In the genomic region with DNA sequence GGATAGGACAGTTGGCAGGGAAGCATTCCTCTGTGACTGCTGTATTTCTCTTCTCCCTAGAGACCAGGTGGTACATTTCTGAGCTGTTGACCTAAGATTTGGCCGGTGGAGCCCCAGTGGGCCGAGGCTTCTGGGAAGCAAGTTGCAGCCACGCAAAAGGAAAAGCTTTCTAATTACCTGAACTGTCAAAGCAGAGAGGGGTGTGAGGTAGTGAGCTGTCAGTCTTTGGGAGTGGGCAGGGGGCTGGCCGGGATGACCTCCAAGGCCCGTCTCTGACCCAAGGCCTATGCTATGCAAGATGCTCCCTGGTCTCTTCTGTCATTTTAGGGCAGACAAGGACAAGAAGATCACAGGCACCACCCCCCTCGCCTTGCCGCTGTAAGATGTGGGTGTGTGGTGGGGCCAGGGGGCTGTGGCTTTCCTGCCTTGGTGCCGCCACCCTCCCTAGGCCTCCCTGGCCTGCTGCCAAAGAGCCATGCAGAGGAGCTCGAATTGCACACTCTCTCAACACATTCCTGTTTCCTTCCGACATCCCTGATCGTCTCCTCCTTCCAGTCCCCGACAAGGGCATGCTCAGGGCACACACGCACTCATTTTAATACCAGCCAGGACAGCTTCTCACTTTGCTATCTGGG, we compare ENCODE assay signal across 8 cellular contexts. TPM values are rescaled to one million over a fixed set of nuclear protein-coding genes. Genes with fewer than 3 reads are reported as not detected.
DNase-seq lines count a peak whose midpoint lies in the region; ATAC-seq and TF ChIP-seq lines count a peak whose summit lies in the region.

No MANE protein-coding gene starts in this region.

- H3K9me3 ChIP-seq in hepatocyte (ENCODE audit: low read depth): no peaks in the 10 kb centered on the region

- H3K4me1 ChIP-seq in hepatocyte (ENCODE audit: insufficient read depth): peaks cover 28% of the 10 kb centered on the region

- peak overlapping the region; percentile 49 to 53 for H3K4me3 Mint-ChIP-seq in activated T-cell treated with anti-CD3 and anti-CD28 coated beads, Interleukin-2, amount 50 U/mL, for 72 hours

- no peaks in the 10 kb centered on the region for H3K36me3 ChIP-seq in hepatocyte (replicated peaks; ENCODE audit: insufficient read depth, low read depth)

- H3K27me3 Mint-ChIP-seq in activated T-cell treated with anti-CD3 and anti-CD28 coated beads, Interleukin-2, amount 50 U/mL, for 72 hours (ENCODE audit: low read depth): peaks cover 40% of the 10 kb centered on the region

- no peaks in the 10 kb centered on the region for H3K9me3 Mint-ChIP-seq in activated T-cell treated with anti-CD3 and anti-CD28 coated beads, Interleukin-2, amount 50 U/mL, for 72 hours

- H3K27me3 ChIP-seq in hepatocyte: no peaks in the 10 kb centered on the region

- peak; percentile 35 to 45 for ATAC-seq in activated T-cell treated with anti-CD3 and anti-CD28 coated beads, Interleukin-2, amount 50 U/mL, for 72 hours (replicated peaks in 1 of 2)
- ATAC-seq in HG02623 (IDR thresholded peaks at IDR 0.05; ENCODE audit: unreplicated experiment): no peak

- H3K27ac Mint-ChIP-seq in activated T-cell treated with anti-CD3 and anti-CD28 coated beads, Interleukin-2, amount 50 U/mL, for 72 hours: no peak overlapping the region

- 33% methylated on average over 13 of the region's 13 CpGs for WGBS in hepatocyte (ENCODE audit: low lambda C conversion rate, missing lambda C conversion rate)

- DNase-seq in GDM1 (lab: John Stamatoyannopoulos, UW) (peak; percentile 90), NCI-H510A treated with DMSO at 0.1 percent for 48 hours (lab: John Stamatoyannopoulos, UW) (peak; percentile 44), hepatocyte (ENCODE audit: low spot score) (peak; percentile 88), COLO829 (ENCODE audit: low spot score) (no peak), putamen (ENCODE audit: low spot score) (no peak)
- peak; percentile 65 to 76 for DNase-seq in activated T-cell treated with anti-CD3 and anti-CD28 coated beads, Interleukin-2, amount 50 U/mL, for 72 hours
- DNase-seq in stimulated activated CD8-positive, alpha-beta memory T cell treated with anti-CD3 and anti-CD28 coated beads, Interleukin-12 subunit alpha, Interleukin-12 subunit beta, amount 100 ng/mL, for 4 hours (ENCODE audit: low read depth): peak; percentile 33

- H4K20me1 ChIP-seq in hepatocyte (ENCODE audit: insufficient read depth, poor library complexity, severe bottlenecking): no peaks in the 10 kb centered on the region

- no peaks in the 10 kb centered on the region for H3K79me2 ChIP-seq in hepatocyte

- H3K36me3 Mint-ChIP-seq in activated T-cell treated with anti-CD3 and anti-CD28 coated beads, Interleukin-2, amount 50 U/mL, for 72 hours (ENCODE audit: insufficient read depth in 2 of 2): no peaks in the 10 kb centered on the region

- H3K9me2 ChIP-seq in hepatocyte (replicated peaks; ENCODE audit: insufficient read depth): no peaks in the 10 kb centered on the region

- peaks cover 46% of the 10 kb centered on the region for H3K4me1 Mint-ChIP-seq in activated T-cell treated with anti-CD3 and anti-CD28 coated beads, Interleukin-2, amount 50 U/mL, for 72 hours (ENCODE audit: low read depth)

- no peak overlapping the region for H2AFZ ChIP-seq in hepatocyte

- no peak overlapping the region for H3K4me3 ChIP-seq in hepatocyte

- peak overlapping the region; percentile 67 for H3K4me2 ChIP-seq in hepatocyte

- TF ChIP-seq CTCF in hepatocyte (IDR thresholded peaks at IDR 0.05; ENCODE audit: poor library complexity): no peak

- peak overlapping the region; percentile 84 for H3K27ac ChIP-seq in hepatocyte

RNA-seq across cellular contexts. Expression of a gene that starts 7.7 kb away (rescaled TPM):
- total RNA-seq in activated T-cell treated with anti-CD3 and anti-CD28 coated beads, Interleukin-2, amount 50 U/mL, for 72 hours: not detected
- not detected in 2 replicates for total RNA-seq in hepatocyte
- polyA plus RNA-seq in hepatocyte: 0.51 TPM in 1 of 2 replicates, not detected in the other

RNA-seq across cellular contexts. Expression of a gene that starts 36.3 kb away (rescaled TPM):
- total RNA-seq in activated T-cell treated with anti-CD3 and anti-CD28 coated beads, Interleukin-2, amount 50 U/mL, for 72 hours: not detected
- not detected in 2 replicates for total RNA-seq in hepatocyte
- polyA plus RNA-seq in hepatocyte: not detected in 2 replicates

Comparison
In these comparisons a context has a peak if more than half of its experiments do, and no peak if none do; other contexts are left out.
1. DNase-seq: peak in GDM1 (single experiment), NCI-H510A treated with DMSO at 0.1 percent for 48 hours (single experiment), activated T-cell treated with anti-CD3 and anti-CD28 coated beads, Interleukin-2, amount 50 U/mL, for 72 hours (2 of 2), hepatocyte (single experiment) and stimulated activated CD8-positive, alpha-beta memory T cell treated with anti-CD3 and anti-CD28 coated beads, Interleukin-12 subunit alpha, Interleukin-12 subunit beta, amount 100 ng/mL, for 4 hours (single experiment); none in COLO829 (single experiment) and putamen (single experiment).